5 cellular contexts compared by ENCODE assay signal in the genomic region with DNA sequence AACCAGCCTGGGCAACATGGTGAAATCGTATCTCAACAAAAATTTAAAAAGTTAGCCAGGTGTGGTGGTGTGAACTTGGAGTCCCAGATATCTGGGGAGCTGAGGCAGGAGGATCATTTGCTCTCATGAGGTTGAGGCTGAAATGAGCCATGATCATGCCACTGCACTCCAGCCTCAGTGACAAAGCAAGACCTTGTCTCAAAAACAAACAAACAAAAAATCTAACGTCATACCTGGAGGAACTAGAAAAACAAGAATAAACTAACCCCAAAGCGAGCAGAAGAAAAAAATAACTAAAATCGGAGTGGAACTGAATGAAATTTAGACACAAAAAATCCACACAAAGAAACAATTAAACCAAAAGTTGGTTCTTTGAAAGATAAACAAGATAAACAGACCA.
"Had no signal": no experiment of that assay in that cellular context is flagged by ENCODE, and none has a peak within 500 bp of the region (broad histone marks: within the 10 kb centered on the region; RNA-seq: fewer than 3 reads in every experiment).

No MANE protein-coding gene starts in this region.

- DNase-seq: GOT3, H7, HCEC 1CT, KBM-7 had no signal

- H3K27ac ChIP-seq: KMS-11 had no signal

- H3K9ac ChIP-seq: KMS-11 had no signal

- H3K4me2 ChIP-seq: KMS-11 had no signal
